In the genomic region with DNA sequence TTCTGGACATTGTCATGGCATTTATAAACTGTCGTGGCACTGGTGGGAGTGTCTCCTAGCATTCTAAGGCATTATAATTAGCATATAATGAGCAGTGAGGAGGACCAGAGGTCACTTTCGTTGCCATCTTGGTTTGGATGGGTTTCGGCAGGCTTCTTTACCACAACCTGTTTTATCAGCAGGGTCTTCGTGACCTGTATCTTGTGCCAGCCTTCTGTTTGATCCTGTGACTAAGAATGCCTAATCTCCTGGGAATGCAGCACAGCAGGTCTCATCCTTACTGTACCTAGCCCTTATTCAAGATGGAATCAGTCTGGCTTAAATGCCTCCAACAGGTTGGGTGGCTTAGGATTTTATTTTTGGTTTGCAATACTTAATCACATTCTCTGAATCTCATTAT, we compare ENCODE assay signal across 16 cellular contexts.
A peak's percentile ranks its signal among the peaks of the same experiment; 100 is the strongest.
DNase-seq lines count a peak whose midpoint lies in the region; ATAC-seq, FAIRE-seq and TF ChIP-seq lines count a peak whose summit lies in the region.
"Had no signal": no experiment of that assay in that cellular context is flagged by ENCODE, and none has a peak within 500 bp of the region (broad histone marks: within the 10 kb centered on the region; RNA-seq: fewer than 3 reads in every experiment).

No MANE protein-coding gene starts in this region.

- no peak for ATAC-seq in GM21447 (IDR thresholded peaks at IDR 0.05; ENCODE audit: unreplicated experiment)
- ATAC-seq: Panc1 had no signal

- H3K27me3 ChIP-seq in bronchial epithelial cell (ENCODE audit: control insufficient read depth, insufficient read depth, low read length) (no peaks in the 10 kb centered on the region), esophagus muscularis mucosa (no peaks in the 10 kb centered on the region), tibial nerve (no peaks in the 10 kb centered on the region)

- H3K36me3 ChIP-seq in bronchial epithelial cell (ENCODE audit: control insufficient read depth, insufficient read depth, low read length) (no peaks in the 10 kb centered on the region), esophagus muscularis mucosa (no peaks in the 10 kb centered on the region), tibial nerve (no peaks in the 10 kb centered on the region)
- H3K36me3 ChIP-seq: HAP-1 had no signal

- peaks cover 0 to 2% (median 0%) of the 10 kb centered on the region in 4 donors for H3K9me3 ChIP-seq in esophagus muscularis mucosa
- H3K9me3 ChIP-seq in tibial nerve = no peaks in the 10 kb centered on the region
- H3K9me3 ChIP-seq: HAP-1, SK-N-SH had no signal

- H3K4me3 ChIP-seq in bronchial epithelial cell (ENCODE audit: low read depth, low read length) (no peak overlapping the region), esophagus muscularis mucosa (no peak overlapping the region), tibial nerve (no peak overlapping the region)
- H3K4me3 ChIP-seq: HAP-1 had no signal

- no peak for FAIRE-seq in bronchial epithelial cell (lab: Jason Lieb, UNC)

- TF ChIP-seq EP300 in esophagus muscularis mucosa (IDR thresholded peaks at IDR 0.05) = no peak
- no peak for TF ChIP-seq EP300 in tibial nerve (IDR thresholded peaks at IDR 0.05)

- H3K27ac ChIP-seq in esophagus muscularis mucosa (replicated peaks in 1 of 4) = no peak overlapping the region
- H3K27ac ChIP-seq in tibial nerve = no peak overlapping the region
- H3K27ac ChIP-seq: HL-60 had no signal

- intact Hi-C loops in esophagus muscularis mucosa (cut with DNase I) = no loop called here

- TF ChIP-seq POLR2A in esophagus muscularis mucosa (IDR thresholded peaks at IDR 0.05; ENCODE audit: low read depth) (no peak), tibial nerve (IDR thresholded peaks at IDR 0.05) (no peak)

- H3K4me1 ChIP-seq in esophagus muscularis mucosa (no peaks in the 10 kb centered on the region), tibial nerve (no peaks in the 10 kb centered on the region)
- H3K4me1 ChIP-seq: HAP-1 had no signal

- TF ChIP-seq CTCF in bronchial epithelial cell (IDR thresholded peaks at IDR 0.05; ENCODE audit: insufficient read depth, low read length, severe bottlenecking) (no peak), esophagus muscularis mucosa (IDR thresholded peaks at IDR 0.05) (no peak), tibial nerve (IDR thresholded peaks at IDR 0.05) (no peak)

- peak; percentile 13 for DNase-seq in HT1080 (ENCODE audit: low read depth)
- DNase-seq in bronchial epithelial cell (ENCODE audit: low read depth) = peak; percentile 96
- DNase-seq in islet precursor cell = peak; percentile 68
- peak; percentile 16 for DNase-seq in renal cortical epithelial cell (ENCODE audit: low read depth)
- no peak for DNase-seq in esophagus muscularis mucosa (ENCODE audit: extremely low spot score)
- no peak for DNase-seq in tibial nerve (ENCODE audit: low spot score in 2 of 2)
- DNase-seq in RKO (ENCODE audit: low spot score) = no peak
- DNase-seq: DMS53, NCI-H187, NCI-H446, SHP77, SK-N-SH had no signal

- WGBS in esophagus muscularis mucosa = 82% methylated on average over 4 of the region's 4 CpGs
- 77 to 82% methylated on average over 4 of the region's 4 CpGs for WGBS in tibial nerve, 2 donors

Comparison
In these comparisons a context has a peak if more than half of its experiments do, and no peak if none do; other contexts are left out.
1. DNase-seq: peak in HT1080 (single experiment), bronchial epithelial cell (single experiment), islet precursor cell (single experiment) and renal cortical epithelial cell (single experiment); none in esophagus muscularis mucosa (single experiment), tibial nerve (0 of 2) and RKO (single experiment).